Comparison of ENCODE assay signal across 17 cellular contexts in genomic region chr7:43727003-43727402, GRCh38. TPM values are rescaled to one million over a fixed set of nuclear protein-coding genes. Genes with fewer than 3 reads are reported as not detected.
DNase-seq lines count a peak whose midpoint lies in the region; ATAC-seq and TF ChIP-seq lines count a peak whose summit lies in the region.
"Had no signal": no experiment of that assay in that cellular context is flagged by ENCODE, and none has a peak within 500 bp of the region (broad histone marks: within the 10 kb centered on the region; RNA-seq: fewer than 3 reads in every experiment).

No MANE protein-coding gene starts in this region.

- no peak overlapping the region for H3K4me3 ChIP-seq in GM23338
- peak overlapping the region; percentile 28 for H3K4me3 ChIP-seq in neural cell (ENCODE audit: low read length)
- H3K4me3 ChIP-seq: lower lobe of right lung, Peyer's patch, skin epidermis had no signal

- H3K27ac ChIP-seq in GM23338 (ENCODE audit: low read depth) (no peak overlapping the region), neural cell (ENCODE audit: low read length) (no peak overlapping the region)
- H3K27ac ChIP-seq: lower lobe of right lung, Peyer's patch, skin epidermis had no signal

- H3F3A ChIP-seq in GM23338 (replicated peaks; ENCODE audit: low read depth) (no peaks in the 10 kb centered on the region), neural cell (ENCODE audit: insufficient read depth, low read length, poor library complexity, severe bottlenecking) (no peaks in the 10 kb centered on the region)

- no peaks in the 10 kb centered on the region for H3K27me3 Mint-ChIP-seq in activated CD4-positive, alpha-beta memory T cell treated with anti-CD3 and anti-CD28 coated beads for 36 hours
- H3K27me3 Mint-ChIP-seq in activated CD4-positive, alpha-beta memory T cell treated with anti-CD3 and anti-CD28 coated beads, Interleukin-2, amount 10 ng/mL, durations not matched to agents 7 days and 5 days = no peaks in the 10 kb centered on the region
- H3K27me3 Mint-ChIP-seq in GM23338 (ENCODE audit: insufficient read depth, low read depth, poor library complexity) = peaks cover 2% of the 10 kb centered on the region
- no peaks in the 10 kb centered on the region for H3K27me3 Mint-ChIP-seq in activated T-helper 2 cell treated with anti-CD3 and anti-CD28 coated beads, Interferon-gamma antibody, Interleukin-2, Interleukin-4, amounts not matched to agents 10 μg/mL and 5 μg/mL and 100 μg/mL, durations not matched to agents 14 hours and 24 hours and 36 hours (ENCODE audit: low read depth)

- H3K9ac ChIP-seq in neural cell (ENCODE audit: low read length) = no peak overlapping the region

- H3K79me2 ChIP-seq in GM23338 (replicated peaks; ENCODE audit: insufficient read depth) = peaks cover 73% of the 10 kb centered on the region
- peaks cover 58% of the 10 kb centered on the region for H3K79me2 ChIP-seq in neural cell (replicated peaks; ENCODE audit: insufficient read depth, low read length)

- no peak overlapping the region for H3K27ac Mint-ChIP-seq in activated CD4-positive, alpha-beta memory T cell treated with anti-CD3 and anti-CD28 coated beads for 36 hours
- no peak overlapping the region for H3K27ac Mint-ChIP-seq in activated CD4-positive, alpha-beta memory T cell treated with anti-CD3 and anti-CD28 coated beads, Interleukin-2, amount 10 ng/mL, durations not matched to agents 7 days and 5 days
- no peak overlapping the region for H3K27ac Mint-ChIP-seq in GM23338
- no peak overlapping the region for H3K27ac Mint-ChIP-seq in activated T-helper 2 cell treated with anti-CD3 and anti-CD28 coated beads, Interferon-gamma antibody, Interleukin-2, Interleukin-4, amounts not matched to agents 10 μg/mL and 5 μg/mL and 100 μg/mL, durations not matched to agents 14 hours and 24 hours and 36 hours

- no peak for TF ChIP-seq RAD21 in neural cell (conservative IDR thresholded peaks at IDR 0.05)

- peaks cover 31% of the 10 kb centered on the region for H3K4me1 Mint-ChIP-seq in activated CD4-positive, alpha-beta memory T cell treated with anti-CD3 and anti-CD28 coated beads for 36 hours (ENCODE audit: low read depth)
- H3K4me1 Mint-ChIP-seq in activated CD4-positive, alpha-beta memory T cell treated with anti-CD3 and anti-CD28 coated beads, Interleukin-2, amount 10 ng/mL, durations not matched to agents 7 days and 5 days = peaks cover 44% of the 10 kb centered on the region
- H3K4me1 Mint-ChIP-seq in GM23338 = peaks cover 14% of the 10 kb centered on the region; the same call in 2 of the 3 replicates
- peaks cover 27% of the 10 kb centered on the region for H3K4me1 Mint-ChIP-seq in activated T-helper 2 cell treated with anti-CD3 and anti-CD28 coated beads, Interferon-gamma antibody, Interleukin-2, Interleukin-4, amounts not matched to agents 10 μg/mL and 5 μg/mL and 100 μg/mL, durations not matched to agents 14 hours and 24 hours and 36 hours (ENCODE audit: low read depth)

- TF ChIP-seq EP300 in neural cell (conservative IDR thresholded peaks at IDR 0.05; ENCODE audit: poor library complexity, severe bottlenecking) = no peak

- no peaks in the 10 kb centered on the region for H3K9me3 Mint-ChIP-seq in activated CD4-positive, alpha-beta memory T cell treated with anti-CD3 and anti-CD28 coated beads for 36 hours
- H3K9me3 Mint-ChIP-seq in activated CD4-positive, alpha-beta memory T cell treated with anti-CD3 and anti-CD28 coated beads, Interleukin-2, amount 10 ng/mL, durations not matched to agents 7 days and 5 days = no peaks in the 10 kb centered on the region
- no peaks in the 10 kb centered on the region for H3K9me3 Mint-ChIP-seq in GM23338
- no peaks in the 10 kb centered on the region for H3K9me3 Mint-ChIP-seq in activated T-helper 2 cell treated with anti-CD3 and anti-CD28 coated beads, Interferon-gamma antibody, Interleukin-2, Interleukin-4, amounts not matched to agents 10 μg/mL and 5 μg/mL and 100 μg/mL, durations not matched to agents 14 hours and 24 hours and 36 hours

- H3K36me3 ChIP-seq in GM23338 (ENCODE audit: insufficient read depth) (no peaks in the 10 kb centered on the region), neural cell (ENCODE audit: insufficient read depth, low read length) (no peaks in the 10 kb centered on the region)
- H3K36me3 ChIP-seq: lower lobe of right lung, Peyer's patch had no signal

- no peaks in the 10 kb centered on the region; the same call in 1 of the 2 replicates for H3K4me1 ChIP-seq in GM23338 (ENCODE audit: insufficient read depth)

- TF ChIP-seq CTCF in GM23338 (conservative IDR thresholded peaks at IDR 0.05; ENCODE audit: low read depth in 2 of 2) (no peak), neural cell (IDR thresholded peaks at IDR 0.05; ENCODE audit: poor library complexity, severe bottlenecking) (no peak)

- POLR2A ChIA-PET in activated CD4-positive, alpha-beta memory T cell treated with anti-CD3 and anti-CD28 coated beads for 36 hours (lab: Charles Lee) = no interaction called here
- POLR2A ChIA-PET in activated CD4-positive, alpha-beta memory T cell treated with anti-CD3 and anti-CD28 coated beads, Interleukin-2, amount 10 ng/mL, durations not matched to agents 7 days and 5 days (lab: Charles Lee) = no interaction called here

- H3K27me3 ChIP-seq in GM23338 (ENCODE audit: insufficient read depth) (no peaks in the 10 kb centered on the region), neural cell (ENCODE audit: insufficient read depth, low read depth, low read length) (no peaks in the 10 kb centered on the region)
- H3K27me3 ChIP-seq: Peyer's patch had no signal

- H4K20me1 ChIP-seq in GM23338 (replicated peaks; ENCODE audit: insufficient read depth) (peaks cover 21% of the 10 kb centered on the region), neural cell (ENCODE audit: insufficient read depth) (no peaks in the 10 kb centered on the region)

- no peak for DNase-seq in activated CD4-positive, alpha-beta memory T cell treated with anti-CD3 and anti-CD28 coated beads for 36 hours
- no peak for DNase-seq in activated CD4-positive, alpha-beta memory T cell treated with anti-CD3 and anti-CD28 coated beads, Interleukin-2, amount 10 ng/mL, durations not matched to agents 7 days and 5 days
- DNase-seq in GM23338 (ENCODE audit: low spot score) = no peak
- no peak for DNase-seq in activated T-helper 2 cell treated with anti-CD3 and anti-CD28 coated beads, Interferon-gamma antibody, Interleukin-2, Interleukin-4, amounts not matched to agents 10 μg/mL and 5 μg/mL and 100 μg/mL, durations not matched to agents 14 hours and 24 hours and 36 hours (ENCODE audit: low spot score)
- no peak for DNase-seq in activated effector memory CD4-positive, alpha-beta T cell treated with Interleukin-2 at 50 U/mL for 16 hours
- no peak for DNase-seq in HT-29 (ENCODE audit: low spot score)
- DNase-seq: activated CD4-positive, alpha-beta T cell treated with anti-CD3 and anti-CD28 coated beads, Interleukin-2, amount 50 U/mL, for 48 hours; caudate nucleus; foreskin melanocyte; lower lobe of right lung; NCI-H1417 treated with DMSO at 0.1 percent for 48 hours; NCI-H526; Peyer's patch; stimulated activated naive CD4-positive, alpha-beta T cell treated with Interleukin-2 at 50 U/mL for 16 hours had no signal

- H3K9me2 ChIP-seq in GM23338 (ENCODE audit: insufficient read depth) (no peaks in the 10 kb centered on the region), neural cell (ENCODE audit: insufficient read depth, low read length) (no peaks in the 10 kb centered on the region)

- H3K36me3 Mint-ChIP-seq in activated CD4-positive, alpha-beta memory T cell treated with anti-CD3 and anti-CD28 coated beads for 36 hours = peaks cover 5% of the 10 kb centered on the region
- peaks cover 12% of the 10 kb centered on the region for H3K36me3 Mint-ChIP-seq in activated CD4-positive, alpha-beta memory T cell treated with anti-CD3 and anti-CD28 coated beads, Interleukin-2, amount 10 ng/mL, durations not matched to agents 7 days and 5 days (ENCODE audit: low read depth)
- peaks cover 5% of the 10 kb centered on the region; the same call in 2 of the 3 replicates for H3K36me3 Mint-ChIP-seq in GM23338 (ENCODE audit: low read depth)
- peaks cover 15% of the 10 kb centered on the region for H3K36me3 Mint-ChIP-seq in activated T-helper 2 cell treated with anti-CD3 and anti-CD28 coated beads, Interferon-gamma antibody, Interleukin-2, Interleukin-4, amounts not matched to agents 10 μg/mL and 5 μg/mL and 100 μg/mL, durations not matched to agents 14 hours and 24 hours and 36 hours (ENCODE audit: low read depth)

- no peaks in the 10 kb centered on the region for H3K9me3 ChIP-seq in neural cell (ENCODE audit: low read length)
- H3K9me3 ChIP-seq: lower lobe of right lung, Peyer's patch had no signal

- H2AFZ ChIP-seq in GM23338 = no peak overlapping the region
- no peak overlapping the region for H2AFZ ChIP-seq in neural cell (ENCODE audit: low read depth, low read length)

- intact Hi-C loops in activated CD4-positive, alpha-beta memory T cell treated with anti-CD3 and anti-CD28 coated beads for 36 hours (cut with micrococcal nuclease) = loop anchor here (5.0 to 10.0 kb wide), 2 partner anchors 35 to 792 kb away; partner anchors contain the start of genes MRPL32 and PSMA2
- intact Hi-C loops in activated T-helper 2 cell treated with anti-CD3 and anti-CD28 coated beads, Interferon-gamma antibody, Interleukin-2, Interleukin-4, amounts not matched to agents 10 μg/mL and 5 μg/mL and 100 μg/mL, durations not matched to agents 14 hours and 24 hours and 36 hours (cut with micrococcal nuclease) = loop anchor here (5.0 to 10.0 kb wide), 2 partner anchors 45 to 272 kb away; no protein-coding TSS in a partner anchor

- CTCF ChIA-PET in activated CD4-positive, alpha-beta memory T cell treated with anti-CD3 and anti-CD28 coated beads for 36 hours (lab: Charles Lee) = interaction anchor here (1.6 to 5.8 kb wide), 2 partner anchors 27 to 144 kb away, joined by 3 to 56 read pairs; partner anchors contain the start of gene STK17A
- CTCF ChIA-PET in activated CD4-positive, alpha-beta memory T cell treated with anti-CD3 and anti-CD28 coated beads, Interleukin-2, amount 10 ng/mL, durations not matched to agents 7 days and 5 days (lab: Charles Lee) = interaction anchor here (1.2 kb wide), 1 partner anchor 112 kb away, joined by 5 read pairs; no protein-coding TSS in a partner anchor

- H3K4me2 ChIP-seq in GM23338 (no peak overlapping the region), neural cell (ENCODE audit: low read length) (peak overlapping the region; percentile 1)

- peak overlapping the region; percentile 94 for H3K4me3 Mint-ChIP-seq in activated CD4-positive, alpha-beta memory T cell treated with anti-CD3 and anti-CD28 coated beads for 36 hours
- no peak overlapping the region for H3K4me3 Mint-ChIP-seq in activated CD4-positive, alpha-beta memory T cell treated with anti-CD3 and anti-CD28 coated beads, Interleukin-2, amount 10 ng/mL, durations not matched to agents 7 days and 5 days
- peak overlapping the region; percentile 53; the same call in 2 of the 3 replicates for H3K4me3 Mint-ChIP-seq in GM23338
- peak overlapping the region; percentile 57 for H3K4me3 Mint-ChIP-seq in activated T-helper 2 cell treated with anti-CD3 and anti-CD28 coated beads, Interferon-gamma antibody, Interleukin-2, Interleukin-4, amounts not matched to agents 10 μg/mL and 5 μg/mL and 100 μg/mL, durations not matched to agents 14 hours and 24 hours and 36 hours (ENCODE audit: low read depth)

- ATAC-seq in GM23338 = no peak
- ATAC-seq in SK-N-SH treated with all-trans-retinoic acid at 6 μM for 48 hours = no peak
- ATAC-seq: lower lobe of right lung had no signal

RNA-seq across cellular contexts. Expression of gene COA1, which starts 2.3 kb away (rescaled TPM):
- 10 to 100 TPM; 78.9 to 79.6 TPM for total RNA-seq in activated CD4-positive, alpha-beta memory T cell treated with anti-CD3 and anti-CD28 coated beads for 36 hours
- total RNA-seq in activated CD4-positive, alpha-beta memory T cell treated with anti-CD3 and anti-CD28 coated beads, Interleukin-2, amount 10 ng/mL, durations not matched to agents 7 days and 5 days = 10 to 100 TPM; 56.0 to 57.3 TPM
- 149 and 158 TPM in 2 replicates for total RNA-seq in GM23338 (2014; rRNA removed; shearing (Covaris generic))
- polyA plus RNA-seq in GM23338 (2016; fragmentation: Nextera tagmentation; extraction: Ambion mirVana) (152 and 156 TPM in 2 replicates), neural cell (141 and 157 TPM in 2 replicates)
- 67.1 and 69.1 TPM in 2 replicates for total RNA-seq in activated T-helper 2 cell treated with anti-CD3 and anti-CD28 coated beads, Interferon-gamma antibody, Interleukin-2, Interleukin-4, amounts not matched to agents 10 μg/mL and 5 μg/mL and 100 μg/mL, durations not matched to agents 14 hours and 24 hours and 36 hours
- polyA minus RNA-seq in neural cell = 74.3 and 95.0 TPM in 2 replicates
- total RNA-seq in HT-29 (2014; rRNA removed; shearing (Covaris generic)) = 55.2 and 72.0 TPM in 2 replicates

RNA-seq across cellular contexts. Expression of gene BLVRA, which starts 31.5 kb away (rescaled TPM):
- total RNA-seq in activated CD4-positive, alpha-beta memory T cell treated with anti-CD3 and anti-CD28 coated beads for 36 hours = 10 to 100 TPM; 46.1 to 47.4 TPM
- 10 to 100 TPM; 38.1 to 42.4 TPM for total RNA-seq in activated CD4-positive, alpha-beta memory T cell treated with anti-CD3 and anti-CD28 coated beads, Interleukin-2, amount 10 ng/mL, durations not matched to agents 7 days and 5 days
- total RNA-seq in GM23338 (2014; rRNA removed; shearing (Covaris generic)) = 17.0 and 20.4 TPM in 2 replicates
- 37.7 and 46.5 TPM in 2 replicates for polyA plus RNA-seq in GM23338 (2016; fragmentation: Nextera tagmentation; extraction: Ambion mirVana)
- 30.9 and 32.2 TPM in 2 replicates for total RNA-seq in activated T-helper 2 cell treated with anti-CD3 and anti-CD28 coated beads, Interferon-gamma antibody, Interleukin-2, Interleukin-4, amounts not matched to agents 10 μg/mL and 5 μg/mL and 100 μg/mL, durations not matched to agents 14 hours and 24 hours and 36 hours
- polyA plus RNA-seq in neural cell = 12.4 and 17.0 TPM in 2 replicates
- polyA minus RNA-seq in neural cell = 6.8 and 7.5 TPM in 2 replicates
- total RNA-seq in HT-29 (2014; rRNA removed; shearing (Covaris generic)) = 0.73 and 2.0 TPM in 2 replicates
